8 cellular contexts compared by ENCODE assay signal in the genomic region with DNA sequence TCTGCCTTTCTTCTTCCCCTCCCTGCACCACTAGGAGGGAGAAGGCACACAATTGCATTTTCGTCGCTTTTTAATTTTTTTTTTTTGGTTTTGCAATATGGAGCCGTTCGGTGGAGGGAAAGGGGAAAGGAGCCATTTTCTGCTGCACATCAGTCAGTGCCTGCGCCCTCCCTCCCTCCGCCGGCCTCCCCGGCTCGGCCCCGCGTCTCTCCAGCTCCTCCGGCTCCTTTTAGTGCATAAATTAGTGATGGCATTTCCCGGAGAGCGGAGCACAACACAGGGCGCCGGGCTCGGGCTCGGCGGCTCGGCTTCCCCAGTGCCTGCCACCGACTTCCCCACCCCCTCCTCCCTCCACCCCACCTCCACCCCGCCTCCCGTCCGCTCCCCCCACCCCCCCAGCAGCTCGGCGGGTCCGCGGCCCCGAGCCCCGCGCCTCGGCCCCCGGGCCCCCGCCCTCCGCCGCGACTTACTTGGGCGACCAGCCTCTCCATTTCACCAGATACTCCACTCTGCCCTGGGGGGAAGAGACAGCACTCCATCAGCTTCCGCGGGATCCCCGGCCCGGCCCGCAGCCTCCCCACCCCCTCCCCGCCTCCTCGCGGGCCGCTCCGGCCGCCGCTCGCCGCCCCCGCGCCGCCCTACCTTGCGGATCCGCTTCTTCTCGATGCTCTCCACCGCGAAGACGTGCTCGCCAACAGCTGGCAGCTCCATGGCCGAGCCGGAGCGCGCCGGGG. TPM values are rescaled to one million over a fixed set of nuclear protein-coding genes. Genes with fewer than 3 reads are reported as not detected.
DNase-seq lines count a peak whose midpoint lies in the region; ATAC-seq and TF ChIP-seq lines count a peak whose summit lies in the region.

No MANE protein-coding gene starts in this region.

- H3K79me2 ChIP-seq in ACC112 (ENCODE audit: control insufficient read depth, insufficient read depth, low read length, unreplicated experiment) (peaks cover 13% of the 10 kb centered on the region), OCI-LY1 (ENCODE audit: insufficient read depth, low read length) (no peaks in the 10 kb centered on the region; the same call in 1 of the 2 replicates), neural cell (replicated peaks; ENCODE audit: insufficient read depth, low read length) (peaks cover 35% of the 10 kb centered on the region)

- H3K36me3 Mint-ChIP-seq in activated T-helper 2 cell treated with anti-CD3 and anti-CD28 coated beads, Interferon-gamma antibody, Interleukin-2, Interleukin-4, amounts not matched to agents 10 μg/mL and 5 μg/mL and 100 μg/mL, durations not matched to agents 14 hours and 24 hours and 36 hours (ENCODE audit: low read depth) = peaks cover 11% of the 10 kb centered on the region

- H3K27ac ChIP-seq in ACC112 (ENCODE audit: low read depth, low read length) (peak overlapping the region; percentile 47), OCI-LY1 (ENCODE audit: low read depth, low read length, poor library complexity, severe bottlenecking) (peak overlapping the region; percentile 90), neural cell (ENCODE audit: low read length) (peak overlapping the region; percentile 97), vagina (peak overlapping the region; percentile 93)

- intact Hi-C loops in activated T-helper 2 cell treated with anti-CD3 and anti-CD28 coated beads, Interferon-gamma antibody, Interleukin-2, Interleukin-4, amounts not matched to agents 10 μg/mL and 5 μg/mL and 100 μg/mL, durations not matched to agents 14 hours and 24 hours and 36 hours (cut with micrococcal nuclease) = loop anchor here (1.0 to 2.0 kb wide), 2 partner anchors 28 to 42 kb away; a partner anchor contains a TSS
- intact Hi-C loops in vagina (cut with DNase I) = no loop called here

- TF ChIP-seq EP300 in neural cell (conservative IDR thresholded peaks at IDR 0.05; ENCODE audit: poor library complexity, severe bottlenecking) = peak; percentile 19

- H4K20me1 ChIP-seq in OCI-LY1 (ENCODE audit: insufficient read depth, low read length) = no peaks in the 10 kb centered on the region
- H4K20me1 ChIP-seq in neural cell (ENCODE audit: insufficient read depth) = peaks cover 38% of the 10 kb centered on the region

- H3K36me3 ChIP-seq in ACC112 (ENCODE audit: insufficient read depth, low read length) = peaks cover 11% of the 10 kb centered on the region; the same call in 1 of the 2 replicates
- peaks cover 29% of the 10 kb centered on the region for H3K36me3 ChIP-seq in OCI-LY1 (ENCODE audit: insufficient read depth, low read length)
- H3K36me3 ChIP-seq in neural cell (ENCODE audit: insufficient read depth, low read length) = no peaks in the 10 kb centered on the region
- peaks cover 0 to 15% of the 10 kb centered on the region in 2 donors for H3K36me3 ChIP-seq in vagina

- no peaks in the 10 kb centered on the region for H3K9me3 Mint-ChIP-seq in activated T-helper 2 cell treated with anti-CD3 and anti-CD28 coated beads, Interferon-gamma antibody, Interleukin-2, Interleukin-4, amounts not matched to agents 10 μg/mL and 5 μg/mL and 100 μg/mL, durations not matched to agents 14 hours and 24 hours and 36 hours

- H3K9me3 ChIP-seq in OCI-LY1 (ENCODE audit: low read length) (no peaks in the 10 kb centered on the region), neural cell (ENCODE audit: low read length) (no peaks in the 10 kb centered on the region), vagina (no peaks in the 10 kb centered on the region)

- H3K9ac ChIP-seq in OCI-LY1 (ENCODE audit: low read length) (peak overlapping the region; percentile 74), neural cell (ENCODE audit: low read length) (peak overlapping the region; percentile 94)

- TF ChIP-seq POLR2A in vagina (IDR thresholded peaks at IDR 0.05) = no peak

- ATAC-seq in GM18519 (IDR thresholded peaks at IDR 0.05; ENCODE audit: low FRiP score, unreplicated experiment) (peak; percentile 11), HG03159 (IDR thresholded peaks at IDR 0.05; ENCODE audit: unreplicated experiment) (peak; percentile 23)

- peak overlapping the region; percentile 81 for H3K27ac Mint-ChIP-seq in activated T-helper 2 cell treated with anti-CD3 and anti-CD28 coated beads, Interferon-gamma antibody, Interleukin-2, Interleukin-4, amounts not matched to agents 10 μg/mL and 5 μg/mL and 100 μg/mL, durations not matched to agents 14 hours and 24 hours and 36 hours

- peak overlapping the region; percentile 88 for H3K4me3 Mint-ChIP-seq in activated T-helper 2 cell treated with anti-CD3 and anti-CD28 coated beads, Interferon-gamma antibody, Interleukin-2, Interleukin-4, amounts not matched to agents 10 μg/mL and 5 μg/mL and 100 μg/mL, durations not matched to agents 14 hours and 24 hours and 36 hours (ENCODE audit: low read depth)

- DNase-seq in activated T-helper 2 cell treated with anti-CD3 and anti-CD28 coated beads, Interferon-gamma antibody, Interleukin-2, Interleukin-4, amounts not matched to agents 10 μg/mL and 5 μg/mL and 100 μg/mL, durations not matched to agents 14 hours and 24 hours and 36 hours (ENCODE audit: low spot score) = peak; percentile 56
- peak; percentile 70 for DNase-seq in fibroblast of the aortic adventitia (ENCODE audit: low read depth)
- DNase-seq in vagina (ENCODE audit: extremely low spot score in 2 of 2) = no peak

- TF ChIP-seq CTCF in OCI-LY1 (IDR thresholded peaks at IDR 0.05; ENCODE audit: low read length) = no peak
- TF ChIP-seq CTCF in fibroblast of the aortic adventitia (IDR thresholded peaks at IDR 0.05; ENCODE audit: insufficient read depth, low read length) = peak; percentile 29
- no peak for TF ChIP-seq CTCF in neural cell (IDR thresholded peaks at IDR 0.05; ENCODE audit: poor library complexity, severe bottlenecking)
- TF ChIP-seq CTCF in vagina (IDR thresholded peaks at IDR 0.05) = no peak

- H3K27me3 Mint-ChIP-seq in activated T-helper 2 cell treated with anti-CD3 and anti-CD28 coated beads, Interferon-gamma antibody, Interleukin-2, Interleukin-4, amounts not matched to agents 10 μg/mL and 5 μg/mL and 100 μg/mL, durations not matched to agents 14 hours and 24 hours and 36 hours (ENCODE audit: low read depth) = peaks cover 20% of the 10 kb centered on the region

- H3K27me3 ChIP-seq in ACC112 (ENCODE audit: insufficient read depth, low read length) = peaks cover 38% of the 10 kb centered on the region
- no peaks in the 10 kb centered on the region for H3K27me3 ChIP-seq in OCI-LY1 (ENCODE audit: insufficient read depth, low read length)
- peaks cover 58% of the 10 kb centered on the region for H3K27me3 ChIP-seq in neural cell (ENCODE audit: insufficient read depth, low read depth, low read length)
- H3K27me3 ChIP-seq in vagina = peaks cover 12% of the 10 kb centered on the region

- H3K4me1 ChIP-seq in ACC112 (ENCODE audit: control insufficient read depth, insufficient read depth, low read length, unreplicated experiment) = peaks cover 16% of the 10 kb centered on the region
- peaks cover 22% of the 10 kb centered on the region for H3K4me1 ChIP-seq in OCI-LY1 (ENCODE audit: insufficient read depth, low read length, severe bottlenecking)
- H3K4me1 ChIP-seq in vagina = peaks cover 67% of the 10 kb centered on the region

- H3K9me2 ChIP-seq in OCI-LY1 (ENCODE audit: low read depth, low read length) (no peaks in the 10 kb centered on the region), neural cell (ENCODE audit: insufficient read depth, low read length) (no peaks in the 10 kb centered on the region)

- H3K4me1 Mint-ChIP-seq in activated T-helper 2 cell treated with anti-CD3 and anti-CD28 coated beads, Interferon-gamma antibody, Interleukin-2, Interleukin-4, amounts not matched to agents 10 μg/mL and 5 μg/mL and 100 μg/mL, durations not matched to agents 14 hours and 24 hours and 36 hours (ENCODE audit: low read depth) = peaks cover 15% of the 10 kb centered on the region

- peak; percentile 43 for TF ChIP-seq RAD21 in neural cell (conservative IDR thresholded peaks at IDR 0.05)

- H3F3A ChIP-seq in OCI-LY1 (ENCODE audit: insufficient read depth, low read length) (no peaks in the 10 kb centered on the region), neural cell (ENCODE audit: insufficient read depth, low read length, poor library complexity, severe bottlenecking) (no peaks in the 10 kb centered on the region)

- H3K4me3 ChIP-seq in ACC112 (ENCODE audit: low read depth, low read length) = peak overlapping the region; percentile 84
- peak overlapping the region; percentile 73 for H3K4me3 ChIP-seq in OCI-LY1 (ENCODE audit: low read depth, low read length, poor library complexity, severe bottlenecking)
- peak overlapping the region; percentile 83 for H3K4me3 ChIP-seq in fibroblast of the aortic adventitia (ENCODE audit: low read depth, low read length)
- peak overlapping the region; percentile 83 for H3K4me3 ChIP-seq in neural cell (ENCODE audit: low read length)
- peak overlapping the region; percentile 72 to 75 for H3K4me3 ChIP-seq in vagina

- H3K4me2 ChIP-seq in OCI-LY1 (ENCODE audit: low read length) = peak overlapping the region; percentile 68
- H3K4me2 ChIP-seq in neural cell (ENCODE audit: low read length) = peak overlapping the region; percentile 96

- peak overlapping the region; percentile 57 for H2AFZ ChIP-seq in ACC112 (ENCODE audit: low read length, unreplicated experiment)
- no peak overlapping the region for H2AFZ ChIP-seq in OCI-LY1 (ENCODE audit: low read length)
- no peak overlapping the region for H2AFZ ChIP-seq in neural cell (ENCODE audit: low read depth, low read length)

TF ChIP-seq in neural cell, 6 proteins besides CTCF, POLR2A, EP300 and RAD21 (continues in another document):
- TF ChIP-seq EZH2 (IDR thresholded peaks at IDR 0.05; ENCODE audit: borderline replicate concordance, insufficient read depth, low read length, poor library complexity, severe bottlenecking) (no peak), SMC3 (conservative IDR thresholded peaks at IDR 0.05; ENCODE audit: poor library complexity) (peak; percentile 59), TAF1 (IDR thresholded peaks at IDR 0.05; ENCODE audit: low read depth) (peak; percentile 86)

RNA-seq across cellular contexts. Expression of a gene that starts 0.5 kb away (rescaled TPM):
- 18.5 and 25.0 TPM in 2 replicates for total RNA-seq in activated T-helper 2 cell treated with anti-CD3 and anti-CD28 coated beads, Interferon-gamma antibody, Interleukin-2, Interleukin-4, amounts not matched to agents 10 μg/mL and 5 μg/mL and 100 μg/mL, durations not matched to agents 14 hours and 24 hours and 36 hours
- total RNA-seq in fibroblast of the aortic adventitia (ENCODE audit: low replicate concordance) (8.3 and 12.8 TPM in 2 replicates), vagina (13.0 TPM)
- polyA plus RNA-seq in neural cell = 31.9 and 34.6 TPM in 2 replicates
- 43.3 and 45.8 TPM in 2 replicates for polyA minus RNA-seq in neural cell

RNA-seq across cellular contexts. Expression of a gene that starts 41.8 kb away (rescaled TPM):
- 8.6 and 9.9 TPM in 2 replicates for total RNA-seq in activated T-helper 2 cell treated with anti-CD3 and anti-CD28 coated beads, Interferon-gamma antibody, Interleukin-2, Interleukin-4, amounts not matched to agents 10 μg/mL and 5 μg/mL and 100 μg/mL, durations not matched to agents 14 hours and 24 hours and 36 hours
- total RNA-seq in fibroblast of the aortic adventitia (ENCODE audit: low replicate concordance) = 1.5 and 1.7 TPM in 2 replicates
- 15.4 and 27.6 TPM in 2 replicates for polyA plus RNA-seq in neural cell
- 26.4 and 33.8 TPM in 2 replicates for polyA minus RNA-seq in neural cell
- total RNA-seq in vagina = 0.98 TPM

Comparison
In these comparisons a context has a peak if more than half of its experiments do, and no peak if none do; other contexts are left out.
1. H3K27ac ChIP-seq: peak in every context shown above with its lines; median percentile 97 in neural cell; 93 in vagina; 90 in OCI-LY1; 47 in ACC112.
2. DNase-seq: peak in activated T-helper 2 cell treated with anti-CD3 and anti-CD28 coated beads, Interferon-gamma antibody, Interleukin-2, Interleukin-4, amounts not matched to agents 10 μg/mL and 5 μg/mL and 100 μg/mL, durations not matched to agents 14 hours and 24 hours and 36 hours (single experiment) and fibroblast of the aortic adventitia (single experiment); none in vagina (0 of 2).
3. Peak in every context shown above with its lines, with median percentiles within 50 percentile points of each other: H3K4me3 ChIP-seq.